23 cellular contexts compared by ENCODE assay signal in genomic region chr20:58973866-58974265, GRCh38. TPM values are rescaled to one million over a fixed set of nuclear protein-coding genes. Genes with fewer than 3 reads are reported as not detected.
DNase-seq lines count a peak whose midpoint lies in the region; ATAC-seq and TF ChIP-seq lines count a peak whose summit lies in the region.
"Had no signal": no experiment of that assay in that cellular context is flagged by ENCODE, and none has a peak within 500 bp of the region (broad histone marks: within the 10 kb centered on the region; RNA-seq: fewer than 3 reads in every experiment).

No MANE protein-coding gene starts in this region.

- no peaks in the 10 kb centered on the region for H3K36me3 ChIP-seq in DOHH2 (ENCODE audit: control insufficient read depth, low read length)
- H3K36me3 ChIP-seq: HAP-1 had no signal

- H3K27ac ChIP-seq in DOHH2 (ENCODE audit: low read depth, low read length): no peak overlapping the region
- H3K27ac ChIP-seq: PC-9 had no signal

- no peaks in the 10 kb centered on the region for H3K9me2 ChIP-seq in DOHH2 (replicated peaks; ENCODE audit: control insufficient read depth, low read length)

- H3K27me3 Mint-ChIP-seq in naive B cell: no peaks in the 10 kb centered on the region
- H3K27me3 Mint-ChIP-seq: T-helper 17 cell had no signal

- no peak for ATAC-seq in naive B cell (ENCODE audit: low read depth in 2 of 2)
- ATAC-seq: GM12878, Right ventricle myocardium inferior, T-helper 17 cell had no signal

- peaks cover 24 to 36% (median 34%) of the 10 kb centered on the region in 3 donors for H3K4me1 Mint-ChIP-seq in naive B cell
- H3K4me1 Mint-ChIP-seq: T-helper 17 cell had no signal

- peaks cover 2 to 19% (median 12%) of the 10 kb centered on the region in 7 donors for H3K9me3 Mint-ChIP-seq in naive B cell

- peak overlapping the region in 2 of 8 donors; percentile 64 to 79 for H3K4me3 Mint-ChIP-seq in naive B cell
- H3K4me3 Mint-ChIP-seq: CD4-positive, alpha-beta T cell; T-helper 17 cell had no signal

- H3K4me3 ChIP-seq in DOHH2 (ENCODE audit: low read length): peak overlapping the region; percentile 20; the same call in 1 of the 2 replicates
- H3K4me3 ChIP-seq: GM12878, HAP-1, PC-9 had no signal

- H3K9me3 ChIP-seq in DOHH2 (ENCODE audit: control insufficient read depth, insufficient read depth, low read length): peaks cover 9% of the 10 kb centered on the region; the same call in 1 of the 2 replicates

- H3K4me2 ChIP-seq in DOHH2 (ENCODE audit: low read length): peak overlapping the region; percentile 28
- H3K4me2 ChIP-seq: PC-9 had no signal

- H3K36me3 Mint-ChIP-seq in naive B cell: peaks cover 0 to 11% of the 10 kb centered on the region in 2 donors

- peak overlapping the region in 4 of 6 donors; percentile 1 to 92 (median 54) for H3K27ac Mint-ChIP-seq in naive B cell
- H3K27ac Mint-ChIP-seq: CD4-positive, alpha-beta T cell; T-helper 17 cell had no signal

- peak; percentile 16 for DNase-seq in SIG-M5 treated with dmso at 0.1 percent for 504 hours (lab: John Stamatoyannopoulos, UW; ENCODE audit: unreplicated experiment)
- no peak for DNase-seq in SIG-M5 (lab: John Stamatoyannopoulos, UW)
- DNase-seq in MV-4-11 (lab: John Stamatoyannopoulos, UW): peak; percentile 38
- DNase-seq in naive B cell: no peak
- no peak for DNase-seq in activated effector memory CD4-positive, alpha-beta T cell treated with anti-CD3 and anti-CD28 coated beads, Interleukin-2, amount 50 U/mL, for 16 hours
- no peak for DNase-seq in NCI-H82 treated with DMSO at 0.1 percent for 48 hours (lab: John Stamatoyannopoulos, UW; ENCODE audit: unreplicated experiment)
- no peak for DNase-seq in HT-29 (ENCODE audit: low spot score)
- DNase-seq: 8988T; ACHN; CD4-positive, alpha-beta T cell; DMS53; GOT3; Karpas-422; NCI-H2029; NCI-H446; NCI-H524 treated with DMSO at 0.1 percent for 48 hours; PC-9; T-helper 17 cell had no signal

- H3K4me1 ChIP-seq in DOHH2 (ENCODE audit: control insufficient read depth, low read length): peaks cover 30% of the 10 kb centered on the region
- H3K4me1 ChIP-seq: HAP-1 had no signal

- TF ChIP-seq CTCF in DOHH2 (IDR thresholded peaks at IDR 0.05; ENCODE audit: low read depth, low read length, poor library complexity, severe bottlenecking): no peak

- no peaks in the 10 kb centered on the region for H3K27me3 ChIP-seq in DOHH2 (ENCODE audit: control insufficient read depth, low read length)

- peaks cover 8% of the 10 kb centered on the region; the same call in 1 of the 2 replicates for H3F3A ChIP-seq in DOHH2 (ENCODE audit: control insufficient read depth, insufficient read depth)

- H3K79me2 ChIP-seq in DOHH2 (ENCODE audit: control insufficient read depth, low read length): no peaks in the 10 kb centered on the region

- H4K20me1 ChIP-seq in DOHH2 (ENCODE audit: control insufficient read depth, insufficient read depth, low read depth, low read length): no peaks in the 10 kb centered on the region

RNA-seq across cellular contexts. Expression of gene NELFCD, which starts 7.2 kb away (rescaled TPM):
- 100 to 1,000 TPM in 1 of 6 donors, 10 to 100 TPM in 5; 78.9 to 128 (median 86.2) TPM for polyA plus RNA-seq in naive B cell (ENCODE audit: low read depth in 6 of 6)
- total RNA-seq in HT-29 (2014; rRNA removed; shearing (Covaris generic)): 117 and 134 TPM in 2 replicates

RNA-seq across cellular contexts. Expression of gene CTSZ, which starts 33.2 kb away (rescaled TPM):
- 10 to 100 TPM; 15.7 to 39.6 (median 25.4) TPM for polyA plus RNA-seq in naive B cell (ENCODE audit: low read depth in 6 of 6)
- 420 and 441 TPM in 2 replicates for total RNA-seq in HT-29 (2014; rRNA removed; shearing (Covaris generic))

RNA-seq across cellular contexts. Expression of gene TUBB1, which starts 45.4 kb away (rescaled TPM):
- polyA plus RNA-seq in naive B cell (ENCODE audit: low read depth in 6 of 6): 10 to 100 TPM in 3 of 6 donors, 1 to 10 TPM in 3; 2.5 to 16.4 (median 11.0) TPM
- total RNA-seq in HT-29 (2014; rRNA removed; shearing (Covaris generic)): 0.03 and 0.13 TPM in 2 replicates
- total RNA-seq: SK-MEL-5 had no signal

RNA-seq across cellular contexts. Expression of gene ATP5F1E, which starts 58.3 kb away (rescaled TPM):
- polyA plus RNA-seq in naive B cell (ENCODE audit: low read depth in 6 of 6): 100 to 1,000 TPM in 1 of 6 donors, 10 to 100 TPM in 5; 53.9 to 103 (median 75.5) TPM
- 45.1 and 47.4 TPM in 2 replicates for total RNA-seq in HT-29 (2014; rRNA removed; shearing (Covaris generic))

Comparison
In these comparisons a context has a peak if more than half of its experiments do, and no peak if none do; other contexts are left out.
1. DNase-seq: peak in SIG-M5 treated with dmso at 0.1 percent for 504 hours (single experiment) and MV-4-11 (single experiment); none in SIG-M5 (single experiment), naive B cell (single experiment), activated effector memory CD4-positive, alpha-beta T cell treated with anti-CD3 and anti-CD28 coated beads, Interleukin-2, amount 50 U/mL, for 16 hours (single experiment), NCI-H82 treated with DMSO at 0.1 percent for 48 hours (single experiment) and HT-29 (single experiment).